ENCODE assay signal across 3 cellular contexts in the genomic region with DNA sequence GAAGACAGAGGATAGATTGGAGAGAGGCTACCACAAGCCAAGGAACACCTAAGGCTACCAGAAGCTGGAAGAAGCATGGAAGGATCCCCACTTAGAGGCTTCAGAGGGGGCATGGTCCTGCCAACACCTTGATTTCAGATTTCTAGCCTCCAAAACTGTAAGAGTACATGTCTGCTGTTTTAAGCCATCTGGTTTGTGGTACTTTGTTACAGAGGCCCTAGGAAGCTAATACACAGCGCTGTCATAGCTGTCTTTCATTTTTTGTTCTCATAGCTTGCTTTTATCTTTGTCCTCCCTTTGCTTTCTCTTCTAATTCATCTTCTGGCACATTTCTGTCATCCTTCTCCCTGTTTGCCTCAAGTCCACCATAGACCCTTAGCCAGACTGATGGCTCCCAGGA.
TF ChIP-seq lines count a peak whose summit lies in the region.

No MANE protein-coding gene starts in this region.

TF ChIP-seq in GM23338, 12 proteins besides CTCF, POLR2A, EP300 and RAD21 (continues in another document):
- TF ChIP-seq, protein P1, sequence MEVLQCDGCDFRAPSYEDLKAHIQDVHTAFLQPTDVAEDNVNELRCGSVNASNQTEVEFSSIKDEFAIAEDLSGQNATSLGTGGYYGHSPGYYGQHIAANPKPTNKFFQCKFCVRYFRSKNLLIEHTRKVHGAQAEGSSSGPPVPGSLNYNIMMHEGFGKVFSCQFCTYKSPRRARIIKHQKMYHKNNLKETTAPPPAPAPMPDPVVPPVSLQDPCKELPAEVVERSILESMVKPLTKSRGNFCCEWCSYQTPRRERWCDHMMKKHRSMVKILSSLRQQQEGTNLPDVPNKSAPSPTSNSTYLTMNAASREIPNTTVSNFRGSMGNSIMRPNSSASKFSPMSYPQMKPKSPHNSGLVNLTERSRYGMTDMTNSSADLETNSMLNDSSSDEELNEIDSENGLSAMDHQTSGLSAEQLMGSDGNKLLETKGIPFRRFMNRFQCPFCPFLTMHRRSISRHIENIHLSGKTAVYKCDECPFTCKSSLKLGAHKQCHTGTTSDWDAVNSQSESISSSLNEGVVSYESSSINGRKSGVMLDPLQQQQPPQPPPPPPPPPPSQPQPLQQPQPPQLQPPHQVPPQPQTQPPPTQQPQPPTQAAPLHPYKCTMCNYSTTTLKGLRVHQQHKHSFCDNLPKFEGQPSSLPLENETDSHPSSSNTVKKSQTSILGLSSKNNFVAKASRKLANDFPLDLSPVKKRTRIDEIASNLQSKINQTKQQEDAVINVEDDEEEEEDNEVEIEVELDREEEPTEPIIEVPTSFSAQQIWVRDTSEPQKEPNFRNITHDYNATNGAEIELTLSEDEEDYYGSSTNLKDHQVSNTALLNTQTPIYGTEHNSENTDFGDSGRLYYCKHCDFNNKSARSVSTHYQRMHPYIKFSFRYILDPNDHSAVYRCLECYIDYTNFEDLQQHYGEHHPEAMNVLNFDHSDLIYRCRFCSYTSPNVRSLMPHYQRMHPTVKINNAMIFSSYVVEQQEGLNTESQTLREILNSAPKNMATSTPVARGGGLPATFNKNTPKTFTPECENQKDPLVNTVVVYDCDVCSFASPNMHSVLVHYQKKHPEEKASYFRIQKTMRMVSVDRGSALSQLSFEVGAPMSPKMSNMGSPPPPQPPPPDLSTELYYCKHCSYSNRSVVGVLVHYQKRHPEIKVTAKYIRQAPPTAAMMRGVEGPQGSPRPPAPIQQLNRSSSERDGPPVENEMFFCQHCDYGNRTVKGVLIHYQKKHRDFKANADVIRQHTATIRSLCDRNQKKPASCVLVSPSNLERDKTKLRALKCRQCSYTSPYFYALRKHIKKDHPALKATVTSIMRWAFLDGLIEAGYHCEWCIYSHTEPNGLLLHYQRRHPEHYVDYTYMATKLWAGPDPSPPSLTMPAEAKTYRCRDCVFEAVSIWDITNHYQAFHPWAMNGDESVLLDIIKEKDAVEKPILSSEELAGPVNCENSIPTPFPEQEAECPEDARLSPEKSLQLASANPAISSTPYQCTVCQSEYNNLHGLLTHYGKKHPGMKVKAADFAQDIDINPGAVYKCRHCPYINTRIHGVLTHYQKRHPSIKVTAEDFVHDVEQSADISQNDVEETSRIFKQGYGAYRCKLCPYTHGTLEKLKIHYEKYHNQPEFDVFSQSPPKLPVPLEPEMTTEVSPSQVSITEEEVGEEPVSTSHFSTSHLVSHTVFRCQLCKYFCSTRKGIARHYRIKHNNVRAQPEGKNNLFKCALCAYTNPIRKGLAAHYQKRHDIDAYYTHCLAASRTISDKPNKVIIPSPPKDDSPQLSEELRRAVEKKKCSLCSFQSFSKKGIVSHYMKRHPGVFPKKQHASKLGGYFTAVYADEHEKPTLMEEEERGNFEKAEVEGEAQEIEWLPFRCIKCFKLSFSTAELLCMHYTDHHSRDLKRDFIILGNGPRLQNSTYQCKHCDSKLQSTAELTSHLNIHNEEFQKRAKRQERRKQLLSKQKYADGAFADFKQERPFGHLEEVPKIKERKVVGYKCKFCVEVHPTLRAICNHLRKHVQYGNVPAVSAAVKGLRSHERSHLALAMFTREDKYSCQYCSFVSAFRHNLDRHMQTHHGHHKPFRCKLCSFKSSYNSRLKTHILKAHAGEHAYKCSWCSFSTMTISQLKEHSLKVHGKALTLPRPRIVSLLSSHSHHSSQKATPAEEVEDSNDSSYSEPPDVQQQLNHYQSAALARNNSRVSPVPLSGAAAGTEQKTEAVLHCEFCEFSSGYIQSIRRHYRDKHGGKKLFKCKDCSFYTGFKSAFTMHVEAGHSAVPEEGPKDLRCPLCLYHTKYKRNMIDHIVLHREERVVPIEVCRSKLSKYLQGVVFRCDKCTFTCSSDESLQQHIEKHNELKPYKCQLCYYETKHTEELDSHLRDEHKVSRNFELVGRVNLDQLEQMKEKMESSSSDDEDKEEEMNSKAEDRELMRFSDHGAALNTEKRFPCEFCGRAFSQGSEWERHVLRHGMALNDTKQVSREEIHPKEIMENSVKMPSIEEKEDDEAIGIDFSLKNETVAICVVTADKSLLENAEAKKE (CRISPR knock-in tag; IDR thresholded peaks at IDR 0.05), result no peak
- TF ChIP-seq ZNF331 (CRISPR knock-in tag; IDR thresholded peaks at IDR 0.05; ENCODE audit: low read depth) (no peak), STAT1 (IDR thresholded peaks at IDR 0.05; ENCODE audit: unreplicated experiment) (no peak)

TF ChIP-seq in GM12878, 131 proteins besides CTCF, POLR2A, EP300 and RAD21:
- TF ChIP-seq DPF2 (IDR thresholded peaks at IDR 0.05) (no peak), NFYA (IDR thresholded peaks at IDR 0.05; ENCODE audit: borderline replicate concordance, low read depth, low read length) (no peak), KDM1A (IDR thresholded peaks at IDR 0.05; ENCODE audit: borderline replicate concordance) (no peak), TBL1XR1 (IDR thresholded peaks at IDR 0.05; ENCODE audit: low read depth, low read length) (no peak), YY1 (IDR thresholded peaks at IDR 0.05; ENCODE audit: low read depth, low read length) (no peak), JUNB (IDR thresholded peaks at IDR 0.05) (no peak), TCF7 (IDR thresholded peaks at IDR 0.05; ENCODE audit: borderline replicate concordance) (no peak), SMAD5 (IDR thresholded peaks at IDR 0.05; ENCODE audit: low read depth) (no peak), NRF1 (conservative IDR thresholded peaks at IDR 0.05; ENCODE audit: low read depth, low read length) (no peak), ESRRA (IDR thresholded peaks at IDR 0.05; ENCODE audit: low read length) (no peak), CHD2 (IDR thresholded peaks at IDR 0.05; ENCODE audit: borderline replicate concordance, low read depth, low read length) (no peak), MEF2B (IDR thresholded peaks at IDR 0.05; ENCODE audit: partially characterized antibody, poor library complexity, severe bottlenecking) (no peak), CBX3 (IDR thresholded peaks at IDR 0.05; ENCODE audit: borderline replicate concordance, low read depth) (no peak), TARDBP (IDR thresholded peaks at IDR 0.05; ENCODE audit: borderline replicate concordance) (no peak), ZNF622 (IDR thresholded peaks at IDR 0.05) (no peak), SUPT20H (IDR thresholded peaks at IDR 0.05; ENCODE audit: borderline replicate concordance, control insufficient read depth, low read depth, low read length) (no peak), RAD51 (IDR thresholded peaks at IDR 0.05) (no peak), NFXL1 (IDR thresholded peaks at IDR 0.05; ENCODE audit: borderline replicate concordance) (no peak)
- TF ChIP-seq, protein P2, sequence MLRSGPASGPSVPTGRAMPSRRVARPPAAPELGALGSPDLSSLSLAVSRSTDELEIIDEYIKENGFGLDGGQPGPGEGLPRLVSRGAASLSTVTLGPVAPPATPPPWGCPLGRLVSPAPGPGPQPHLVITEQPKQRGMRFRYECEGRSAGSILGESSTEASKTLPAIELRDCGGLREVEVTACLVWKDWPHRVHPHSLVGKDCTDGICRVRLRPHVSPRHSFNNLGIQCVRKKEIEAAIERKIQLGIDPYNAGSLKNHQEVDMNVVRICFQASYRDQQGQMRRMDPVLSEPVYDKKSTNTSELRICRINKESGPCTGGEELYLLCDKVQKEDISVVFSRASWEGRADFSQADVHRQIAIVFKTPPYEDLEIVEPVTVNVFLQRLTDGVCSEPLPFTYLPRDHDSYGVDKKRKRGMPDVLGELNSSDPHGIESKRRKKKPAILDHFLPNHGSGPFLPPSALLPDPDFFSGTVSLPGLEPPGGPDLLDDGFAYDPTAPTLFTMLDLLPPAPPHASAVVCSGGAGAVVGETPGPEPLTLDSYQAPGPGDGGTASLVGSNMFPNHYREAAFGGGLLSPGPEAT (IDR thresholded peaks at IDR 0.05; ENCODE audit: low read depth), result no peak
TF ChIP-seq in GM12878: peak in this region for 0.

TF ChIP-seq in neural cell, 6 proteins besides CTCF, POLR2A, EP300 and RAD21:
- TF ChIP-seq POLR2AphosphoS5 (IDR thresholded peaks at IDR 0.05) (no peak), REST (IDR thresholded peaks at IDR 0.05; ENCODE audit: borderline replicate concordance) (no peak), EZH2 (IDR thresholded peaks at IDR 0.05; ENCODE audit: borderline replicate concordance, insufficient read depth, low read length, poor library complexity, severe bottlenecking) (no peak), TAF1 (IDR thresholded peaks at IDR 0.05; ENCODE audit: low read depth) (no peak), SMC3 (conservative IDR thresholded peaks at IDR 0.05; ENCODE audit: poor library complexity) (no peak), MXI1 (conservative IDR thresholded peaks at IDR 0.05; ENCODE audit: poor library complexity, severe bottlenecking) (no peak)
